15 cellular contexts compared by ENCODE assay signal in the genomic region with DNA sequence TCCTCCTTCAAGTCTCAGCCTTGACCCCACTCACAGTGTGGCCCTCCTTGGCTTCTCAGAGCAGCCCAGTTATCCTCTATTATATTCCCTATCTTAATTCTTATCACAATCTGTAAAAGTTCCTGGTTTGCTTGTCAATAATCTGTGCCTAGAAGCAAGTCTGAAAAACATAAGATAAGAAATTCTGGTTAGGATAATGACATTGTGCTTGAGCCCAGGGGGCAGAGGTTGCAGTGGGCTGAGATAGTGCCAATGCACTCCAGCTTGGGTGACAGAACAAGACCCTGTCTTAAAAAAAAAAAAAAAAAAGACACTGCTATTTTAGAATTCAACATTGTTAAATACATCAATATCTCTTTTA.
DNase-seq lines count a peak whose midpoint lies in the region; ATAC-seq and TF ChIP-seq lines count a peak whose summit lies in the region.
"Had no signal": no experiment of that assay in that cellular context is flagged by ENCODE, and none has a peak within 500 bp of the region (broad histone marks: within the 10 kb centered on the region; RNA-seq: fewer than 3 reads in every experiment).

No MANE protein-coding gene starts in this region.

- intact Hi-C loops in dendritic cell treated with granulocyte-macrophage colony-stimulating factor and Interleukin-4, amounts not matched to agents 40 ng/mL and 50 ng/mL, for 4 days (cut with micrococcal nuclease) = loop anchor here (5.0 to 10.0 kb wide), 2 partner anchors 35 to 53 kb away; no protein-coding TSS in a partner anchor
- intact Hi-C loops in spleen (cut with DNase I; ENCODE audit: low total_unique reads) = no loop called here

- H3K27ac Mint-ChIP-seq in dendritic cell treated with granulocyte-macrophage colony-stimulating factor and Interleukin-4, amounts not matched to agents 40 ng/mL and 50 ng/mL, for 4 days = peak overlapping the region; percentile 60

- H3K9me3 ChIP-seq in SK-N-SH (no peaks in the 10 kb centered on the region), spleen (no peaks in the 10 kb centered on the region)
- H3K9me3 ChIP-seq: SJSA1 had no signal

- H3F3A ChIP-seq in SK-N-SH (replicated peaks; ENCODE audit: insufficient read depth) = peaks cover 6% of the 10 kb centered on the region

- DNase-seq in SK-N-SH (no peak), OCI-M1 (lab: John Stamatoyannopoulos, UW) (peak; percentile 56), spleen (no peak), GM13976 (ENCODE audit: low spot score) (no peak)
- DNase-seq in activated CD4-positive, alpha-beta T cell treated with anti-CD3 and anti-CD28 coated beads for 1 hour = no peak
- DNase-seq: C1 segment of cervical spinal cord, COR-L47, NCI-H1417, NCI-H2029, NCI-H2171 treated with DMSO at 0.1 percent for 48 hours had no signal

- TF ChIP-seq RAD21 in SK-N-SH (IDR thresholded peaks at IDR 0.05; ENCODE audit: low read length) = no peak

- H3K4me3 ChIP-seq in SK-N-SH (ENCODE audit: low read depth in 2 of 2, low read length in 1 of 2) = no peak overlapping the region
- no peak overlapping the region for H3K4me3 ChIP-seq in spleen
- H3K4me3 ChIP-seq: SJSA1 had no signal

- CTCF ChIA-PET in SK-N-SH (lab: Yijun Ruan, JAX) = interaction anchor here (0.8 kb wide), 1 partner anchor 15 kb away, joined by 3 read pairs; no protein-coding TSS in a partner anchor

- peaks cover 68% of the 10 kb centered on the region for H3K4me1 Mint-ChIP-seq in dendritic cell treated with granulocyte-macrophage colony-stimulating factor and Interleukin-4, amounts not matched to agents 40 ng/mL and 50 ng/mL, for 4 days (ENCODE audit: low read depth)

- in situ Hi-C loops in GM13976 (cut with MboI; ENCODE audit: low sequenced_read_pairs, unreplicated experiment) = no loop called here

- no peak overlapping the region for H3K9ac ChIP-seq in SK-N-SH

- H3K4me3 Mint-ChIP-seq in dendritic cell treated with granulocyte-macrophage colony-stimulating factor and Interleukin-4, amounts not matched to agents 40 ng/mL and 50 ng/mL, for 4 days = no peak overlapping the region

- no peak for TF ChIP-seq POLR2A in spleen (IDR thresholded peaks at IDR 0.05)

- H4K20me1 ChIP-seq in SK-N-SH (ENCODE audit: insufficient read depth) = peaks cover 58% of the 10 kb centered on the region

- no peak overlapping the region for H3K4me2 ChIP-seq in SK-N-SH

- H3K36me3 ChIP-seq in SK-N-SH (replicated peaks in 1 of 2; ENCODE audit: control insufficient read depth in 1 of 2, insufficient read depth in 2 of 2, low read length in 1 of 2) (no peaks in the 10 kb centered on the region), spleen (no peaks in the 10 kb centered on the region)
- H3K36me3 ChIP-seq: SJSA1 had no signal

- H3K9me3 Mint-ChIP-seq in dendritic cell treated with granulocyte-macrophage colony-stimulating factor and Interleukin-4, amounts not matched to agents 40 ng/mL and 50 ng/mL, for 4 days = no peaks in the 10 kb centered on the region

- H3K27me3 Mint-ChIP-seq in dendritic cell treated with granulocyte-macrophage colony-stimulating factor and Interleukin-4, amounts not matched to agents 40 ng/mL and 50 ng/mL, for 4 days = no peaks in the 10 kb centered on the region

- H3K9me2 ChIP-seq in SK-N-SH = no peaks in the 10 kb centered on the region

- peaks cover 72% of the 10 kb centered on the region for H3K79me2 ChIP-seq in SK-N-SH (ENCODE audit: insufficient read depth)

- peak in 1 of 2 experiments; percentile 41; a peak in 1 of 4 replicates for TF ChIP-seq EP300 in SK-N-SH (IDR thresholded peaks at IDR 0.05; ENCODE audit: borderline replicate concordance in 1 of 2, low read depth in 1 of 2, low read length in 1 of 2)

- no peaks in the 10 kb centered on the region for H3K27me3 ChIP-seq in SK-N-SH (ENCODE audit: insufficient read depth)
- no peaks in the 10 kb centered on the region for H3K27me3 ChIP-seq in spleen (replicated peaks in 1 of 7)
- H3K27me3 ChIP-seq: SJSA1 had no signal

- POLR2A ChIA-PET in SK-N-SH (lab: Yijun Ruan, JAX) = no interaction called here

- H3K27ac ChIP-seq in SK-N-SH (ENCODE audit: low read depth in 2 of 2, low read length in 1 of 2) = no peak overlapping the region
- peak overlapping the region in 7 of 8 donors; percentile 61 to 85 (median 74) for H3K27ac ChIP-seq in spleen
- H3K27ac ChIP-seq: 22Rv1, SJSA1 had no signal

- ATAC-seq in SK-N-SH treated with all-trans-retinoic acid at 6 μM for 48 hours = no peak
- no peak for ATAC-seq in HG03342 (IDR thresholded peaks at IDR 0.05; ENCODE audit: unreplicated experiment)

- peaks cover 7% of the 10 kb centered on the region for H3K36me3 Mint-ChIP-seq in dendritic cell treated with granulocyte-macrophage colony-stimulating factor and Interleukin-4, amounts not matched to agents 40 ng/mL and 50 ng/mL, for 4 days (ENCODE audit: low read depth)

- no peak for TF ChIP-seq CTCF in SK-N-SH (IDR thresholded peaks at IDR 0.05)
- no peak for TF ChIP-seq CTCF in spleen (IDR thresholded peaks at IDR 0.05 in 8 of 11, conservative IDR thresholded peaks at IDR 0.05 in 3 of 11)
- TF ChIP-seq CTCF in GM13976 (IDR thresholded peaks at IDR 0.05; ENCODE audit: borderline replicate concordance, control extremely low read depth, extremely low read depth, insufficient read depth, missing control alignments) = no peak

- peaks cover 3 to 23% of the 10 kb centered on the region in 2 experiments; a peak in 3 of 4 replicates for H3K4me1 ChIP-seq in SK-N-SH (ENCODE audit: control insufficient read depth in 1 of 2, insufficient read depth in 2 of 2, low read depth in 1 of 2, low read length in 1 of 2)
- H3K4me1 ChIP-seq in spleen = peaks cover 35 to 95% (median 83%) of the 10 kb centered on the region in 6 donors

- H2AFZ ChIP-seq in SK-N-SH (ENCODE audit: low read depth) = no peak overlapping the region

TF ChIP-seq in SK-N-SH, 30 proteins besides CTCF, POLR2A, EP300 and RAD21 (continues in another document):
- TF ChIP-seq GATA2 (CRISPR knock-in tag; IDR thresholded peaks at IDR 0.05) (peak; percentile 80), FOSL2 (IDR thresholded peaks at IDR 0.05; ENCODE audit: borderline replicate concordance, low read depth) (no peak), RCOR1 (IDR thresholded peaks at IDR 0.05; ENCODE audit: low read length) (0 out of 2 replicates have a peak, but pooled peaks have one; percentile 36)
- TF ChIP-seq, protein P1, sequence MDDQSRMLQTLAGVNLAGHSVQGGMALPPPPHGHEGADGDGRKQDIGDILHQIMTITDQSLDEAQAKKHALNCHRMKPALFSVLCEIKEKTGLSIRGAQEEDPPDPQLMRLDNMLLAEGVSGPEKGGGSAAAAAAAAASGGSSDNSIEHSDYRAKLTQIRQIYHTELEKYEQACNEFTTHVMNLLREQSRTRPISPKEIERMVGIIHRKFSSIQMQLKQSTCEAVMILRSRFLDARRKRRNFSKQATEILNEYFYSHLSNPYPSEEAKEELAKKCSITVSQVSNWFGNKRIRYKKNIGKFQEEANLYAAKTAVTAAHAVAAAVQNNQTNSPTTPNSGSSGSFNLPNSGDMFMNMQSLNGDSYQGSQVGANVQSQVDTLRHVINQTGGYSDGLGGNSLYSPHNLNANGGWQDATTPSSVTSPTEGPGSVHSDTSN (IDR thresholded peaks at IDR 0.05) = no peak

TF ChIP-seq in SK-N-SH treated with all-trans-retinoic acid at 6 μM for 48 hours, 23 proteins besides CTCF, POLR2A, EP300 and RAD21 (continues in another document):
- TF ChIP-seq, protein P2, sequence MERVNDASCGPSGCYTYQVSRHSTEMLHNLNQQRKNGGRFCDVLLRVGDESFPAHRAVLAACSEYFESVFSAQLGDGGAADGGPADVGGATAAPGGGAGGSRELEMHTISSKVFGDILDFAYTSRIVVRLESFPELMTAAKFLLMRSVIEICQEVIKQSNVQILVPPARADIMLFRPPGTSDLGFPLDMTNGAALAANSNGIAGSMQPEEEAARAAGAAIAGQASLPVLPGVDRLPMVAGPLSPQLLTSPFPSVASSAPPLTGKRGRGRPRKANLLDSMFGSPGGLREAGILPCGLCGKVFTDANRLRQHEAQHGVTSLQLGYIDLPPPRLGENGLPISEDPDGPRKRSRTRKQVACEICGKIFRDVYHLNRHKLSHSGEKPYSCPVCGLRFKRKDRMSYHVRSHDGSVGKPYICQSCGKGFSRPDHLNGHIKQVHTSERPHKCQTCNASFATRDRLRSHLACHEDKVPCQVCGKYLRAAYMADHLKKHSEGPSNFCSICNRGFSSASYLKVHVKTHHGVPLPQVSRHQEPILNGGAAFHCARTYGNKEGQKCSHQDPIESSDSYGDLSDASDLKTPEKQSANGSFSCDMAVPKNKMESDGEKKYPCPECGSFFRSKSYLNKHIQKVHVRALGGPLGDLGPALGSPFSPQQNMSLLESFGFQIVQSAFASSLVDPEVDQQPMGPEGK (CRISPR knock-in tag; IDR thresholded peaks at IDR 0.05; ENCODE audit: borderline replicate concordance) = no peak
- TF ChIP-seq ZFP30 (CRISPR knock-in tag; IDR thresholded peaks at IDR 0.05) = no peak
- no peak for TF ChIP-seq ESRRG (CRISPR knock-in tag; IDR thresholded peaks at IDR 0.05)
- TF ChIP-seq, protein P3, sequence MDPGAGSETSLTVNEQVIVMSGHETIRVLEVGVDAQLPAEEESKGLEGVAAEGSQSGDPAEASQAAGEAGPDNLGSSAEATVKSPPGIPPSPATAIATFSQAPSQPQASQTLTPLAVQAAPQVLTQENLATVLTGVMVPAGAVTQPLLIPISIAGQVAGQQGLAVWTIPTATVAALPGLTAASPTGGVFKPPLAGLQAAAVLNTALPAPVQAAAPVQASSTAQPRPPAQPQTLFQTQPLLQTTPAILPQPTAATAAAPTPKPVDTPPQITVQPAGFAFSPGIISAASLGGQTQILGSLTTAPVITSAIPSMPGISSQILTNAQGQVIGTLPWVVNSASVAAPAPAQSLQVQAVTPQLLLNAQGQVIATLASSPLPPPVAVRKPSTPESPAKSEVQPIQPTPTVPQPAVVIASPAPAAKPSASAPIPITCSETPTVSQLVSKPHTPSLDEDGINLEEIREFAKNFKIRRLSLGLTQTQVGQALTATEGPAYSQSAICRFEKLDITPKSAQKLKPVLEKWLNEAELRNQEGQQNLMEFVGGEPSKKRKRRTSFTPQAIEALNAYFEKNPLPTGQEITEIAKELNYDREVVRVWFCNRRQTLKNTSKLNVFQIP (CRISPR knock-in tag; IDR thresholded peaks at IDR 0.05; ENCODE audit: borderline replicate concordance, low read depth) = no peak
- no peak for TF ChIP-seq TCF4 (CRISPR knock-in tag; IDR thresholded peaks at IDR 0.05; ENCODE audit: borderline replicate concordance)
- no peak for TF ChIP-seq GLIS3 (CRISPR knock-in tag; IDR thresholded peaks at IDR 0.05)
- no peak for TF ChIP-seq CSDC2 (CRISPR knock-in tag; IDR thresholded peaks at IDR 0.05)
- no peak for TF ChIP-seq ZNF565 (CRISPR knock-in tag; conservative IDR thresholded peaks at IDR 0.05; ENCODE audit: low read depth)
- no peak for TF ChIP-seq SNAI2 (CRISPR knock-in tag; IDR thresholded peaks at IDR 0.05)
- TF ChIP-seq ZNF8 (CRISPR knock-in tag; IDR thresholded peaks at IDR 0.05) = no peak
- TF ChIP-seq PPARA (CRISPR knock-in tag; IDR thresholded peaks at IDR 0.05; ENCODE audit: borderline replicate concordance) = no peak
- no peak for TF ChIP-seq ZFP3 (CRISPR knock-in tag; IDR thresholded peaks at IDR 0.05)

Comparison
In these comparisons a context has a peak if more than half of its experiments do, and no peak if none do; other contexts are left out.
1. H3K27ac ChIP-seq: peak in spleen (7 of 8); none in SK-N-SH (0 of 2).